In the genomic region with DNA sequence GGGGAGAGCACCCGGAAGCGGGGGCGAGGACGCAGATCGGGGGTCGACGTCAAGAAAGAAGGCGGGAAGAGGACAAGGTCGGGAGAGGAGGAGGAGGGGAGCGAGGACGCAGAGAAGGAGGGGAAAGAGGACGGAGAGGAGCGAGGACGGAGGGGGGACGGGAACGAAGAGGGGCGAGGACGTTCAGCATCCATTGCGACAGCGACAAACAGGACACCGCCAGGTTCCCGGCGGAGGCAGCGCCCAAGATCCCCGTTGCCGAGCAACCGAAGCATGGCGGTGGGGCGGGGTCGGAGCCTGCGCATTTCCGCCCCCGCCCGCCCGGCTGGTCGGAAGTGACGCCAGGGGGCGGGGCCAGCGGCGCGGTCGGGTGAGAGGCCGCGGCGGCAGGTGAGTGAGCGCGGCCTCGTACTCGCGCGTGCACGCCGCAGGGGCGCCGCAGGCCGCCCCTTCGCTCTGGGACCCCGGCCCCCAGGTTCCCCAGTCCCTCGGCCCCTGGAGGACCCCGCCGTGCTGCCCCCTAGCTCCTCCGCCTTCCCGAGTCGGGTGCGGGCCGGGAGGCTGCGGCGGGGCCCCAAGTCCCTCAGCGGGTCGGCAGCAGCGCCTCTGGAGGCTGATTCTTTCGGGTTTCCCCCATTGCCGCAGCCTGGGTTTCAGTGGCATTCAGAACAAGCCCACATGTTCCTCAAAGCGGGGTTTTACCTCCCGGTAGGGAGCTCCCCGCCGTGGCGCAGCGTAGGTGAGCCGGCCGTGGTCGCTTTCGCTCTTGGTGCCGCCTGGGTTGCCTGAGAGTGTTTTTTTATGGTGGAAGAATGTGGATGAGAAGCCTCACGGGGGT, we compare ENCODE assay signal across 8 cellular contexts. TPM values are rescaled to one million over a fixed set of nuclear protein-coding genes. Genes with fewer than 3 reads are reported as not detected.
A peak's percentile ranks its signal among the peaks of the same experiment; 100 is the strongest.
DNase-seq lines count a peak whose midpoint lies in the region; ATAC-seq and TF ChIP-seq lines count a peak whose summit lies in the region.

A gene with protein sequence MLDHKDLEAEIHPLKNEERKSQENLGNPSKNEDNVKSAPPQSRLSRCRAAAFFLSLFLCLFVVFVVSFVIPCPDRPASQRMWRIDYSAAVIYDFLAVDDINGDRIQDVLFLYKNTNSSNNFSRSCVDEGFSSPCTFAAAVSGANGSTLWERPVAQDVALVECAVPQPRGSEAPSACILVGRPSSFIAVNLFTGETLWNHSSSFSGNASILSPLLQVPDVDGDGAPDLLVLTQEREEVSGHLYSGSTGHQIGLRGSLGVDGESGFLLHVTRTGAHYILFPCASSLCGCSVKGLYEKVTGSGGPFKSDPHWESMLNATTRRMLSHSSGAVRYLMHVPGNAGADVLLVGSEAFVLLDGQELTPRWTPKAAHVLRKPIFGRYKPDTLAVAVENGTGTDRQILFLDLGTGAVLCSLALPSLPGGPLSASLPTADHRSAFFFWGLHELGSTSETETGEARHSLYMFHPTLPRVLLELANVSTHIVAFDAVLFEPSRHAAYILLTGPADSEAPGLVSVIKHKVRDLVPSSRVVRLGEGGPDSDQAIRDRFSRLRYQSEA (plus strand): TSS at position 354 of the 838 bp plus-strand sequence. CDS start 19,593 bp downstream, outside the sequence.

- POLR2A ChIA-PET in BJ (lab: Charles Lee): no interaction called here

- H3K27me3 ChIP-seq in BJ (ENCODE audit: control insufficient read depth, insufficient read depth, low read length) (no peaks in the 10 kb centered on the region), kidney epithelial cell (ENCODE audit: control insufficient read depth, insufficient read depth, low read length) (no peaks in the 10 kb centered on the region)

- DNase-seq in BJ (ENCODE audit: low read depth): peak; percentile 47
- peak; percentile 92 for DNase-seq in GM19238 (ENCODE audit: insufficient read length, low spot score)
- DNase-seq in NCI-H510A (lab: John Stamatoyannopoulos, UW): peak; percentile 88
- DNase-seq in activated CD4-positive, alpha-beta T cell treated with anti-CD3 and anti-CD28 coated beads for 1 hour: peak; percentile 93
- peak; percentile 97 for DNase-seq in cerebellum (ENCODE audit: low spot score)
- peak; percentile 53 for DNase-seq in kidney epithelial cell (ENCODE audit: low read depth)
- DNase-seq in stimulated activated CD4-positive, alpha-beta T cell treated with anti-CD3 and anti-CD28 coated beads, Interleukin-15, amount 100 ng/mL, for 48 hours (ENCODE audit: low read depth in 2 of 2): peak; percentile 92 to 95

- TF ChIP-seq CTCF in BJ (IDR thresholded peaks at IDR 0.05; ENCODE audit: insufficient read depth, low read depth, low read length) (peak; percentile 49), kidney epithelial cell (IDR thresholded peaks at IDR 0.05; ENCODE audit: insufficient read depth, low read length, poor library complexity, severe bottlenecking) (peak; percentile 62)

- ATAC-seq in HG03442 (IDR thresholded peaks at IDR 0.05; ENCODE audit: unreplicated experiment): peak; percentile 77

- no peaks in the 10 kb centered on the region for H3K36me3 ChIP-seq in BJ (ENCODE audit: control insufficient read depth, insufficient read depth, low read length)
- H3K36me3 ChIP-seq in kidney epithelial cell (ENCODE audit: control insufficient read depth, insufficient read depth, low read length): no peaks in the 10 kb centered on the region

- CTCF ChIA-PET in BJ (lab: Yijun Ruan, JAX): interaction anchor here (0.8 to 1.4 kb wide), 3 partner anchors 12 to 35 kb away, joined by 3 read pairs; no protein-coding TSS in a partner anchor

- H3K4me3 ChIP-seq in BJ (ENCODE audit: low read depth, low read length) (peak within 1 kb of the TSS; percentile 75), kidney epithelial cell (ENCODE audit: low read depth, low read length) (peak within 1 kb of the TSS; percentile 93)

RNA-seq across cellular contexts. Expression of the gene that starts here (rescaled TPM):
- polyA plus RNA-seq in BJ (2011; rRNA removed): 39.4 and 75.5 TPM in 2 replicates
- 25.0 and 28.7 TPM in 2 replicates for polyA minus RNA-seq in BJ (2011; rRNA and poly(A)+ RNA removed)
- total RNA-seq in cerebellum (29.3 TPM), kidney epithelial cell (97.5 and 131 TPM in 2 replicates)

Comparison
In these comparisons a context has a peak if more than half of its experiments do, and no peak if none do; other contexts are left out.
1. Peak in every context shown above with its lines: DNase-seq, ATAC-seq and H3K4me3 ChIP-seq.
2. DNase-seq: peak in every context shown above with its lines; median percentile 97 in cerebellum; 94 in stimulated activated CD4-positive, alpha-beta T cell treated with anti-CD3 and anti-CD28 coated beads, Interleukin-15, amount 100 ng/mL, for 48 hours; 93 in activated CD4-positive, alpha-beta T cell treated with anti-CD3 and anti-CD28 coated beads for 1 hour; 92 in GM19238; 88 in NCI-H510A; 53 in kidney epithelial cell; 47 in BJ.